Comparison of ENCODE assay signal across 2 cellular contexts in genomic region chr2:145692971-145693478, GRCh38.
TF ChIP-seq lines count a peak whose summit lies in the region.

No MANE protein-coding gene starts in this region.

TF ChIP-seq in HCT116, 20 proteins besides CTCF, POLR2A, EP300 and RAD21 (continued from another document):
- TF ChIP-seq ZBTB33 (IDR thresholded peaks at IDR 0.05; ENCODE audit: extremely low read depth, insufficient replicate concordance, low read length) (no peak), MAX (IDR thresholded peaks at IDR 0.05) (no peak)

TF ChIP-seq in GM23338, 12 proteins besides CTCF, POLR2A, EP300 and RAD21 (continued from another document):
- TF ChIP-seq, protein P1, sequence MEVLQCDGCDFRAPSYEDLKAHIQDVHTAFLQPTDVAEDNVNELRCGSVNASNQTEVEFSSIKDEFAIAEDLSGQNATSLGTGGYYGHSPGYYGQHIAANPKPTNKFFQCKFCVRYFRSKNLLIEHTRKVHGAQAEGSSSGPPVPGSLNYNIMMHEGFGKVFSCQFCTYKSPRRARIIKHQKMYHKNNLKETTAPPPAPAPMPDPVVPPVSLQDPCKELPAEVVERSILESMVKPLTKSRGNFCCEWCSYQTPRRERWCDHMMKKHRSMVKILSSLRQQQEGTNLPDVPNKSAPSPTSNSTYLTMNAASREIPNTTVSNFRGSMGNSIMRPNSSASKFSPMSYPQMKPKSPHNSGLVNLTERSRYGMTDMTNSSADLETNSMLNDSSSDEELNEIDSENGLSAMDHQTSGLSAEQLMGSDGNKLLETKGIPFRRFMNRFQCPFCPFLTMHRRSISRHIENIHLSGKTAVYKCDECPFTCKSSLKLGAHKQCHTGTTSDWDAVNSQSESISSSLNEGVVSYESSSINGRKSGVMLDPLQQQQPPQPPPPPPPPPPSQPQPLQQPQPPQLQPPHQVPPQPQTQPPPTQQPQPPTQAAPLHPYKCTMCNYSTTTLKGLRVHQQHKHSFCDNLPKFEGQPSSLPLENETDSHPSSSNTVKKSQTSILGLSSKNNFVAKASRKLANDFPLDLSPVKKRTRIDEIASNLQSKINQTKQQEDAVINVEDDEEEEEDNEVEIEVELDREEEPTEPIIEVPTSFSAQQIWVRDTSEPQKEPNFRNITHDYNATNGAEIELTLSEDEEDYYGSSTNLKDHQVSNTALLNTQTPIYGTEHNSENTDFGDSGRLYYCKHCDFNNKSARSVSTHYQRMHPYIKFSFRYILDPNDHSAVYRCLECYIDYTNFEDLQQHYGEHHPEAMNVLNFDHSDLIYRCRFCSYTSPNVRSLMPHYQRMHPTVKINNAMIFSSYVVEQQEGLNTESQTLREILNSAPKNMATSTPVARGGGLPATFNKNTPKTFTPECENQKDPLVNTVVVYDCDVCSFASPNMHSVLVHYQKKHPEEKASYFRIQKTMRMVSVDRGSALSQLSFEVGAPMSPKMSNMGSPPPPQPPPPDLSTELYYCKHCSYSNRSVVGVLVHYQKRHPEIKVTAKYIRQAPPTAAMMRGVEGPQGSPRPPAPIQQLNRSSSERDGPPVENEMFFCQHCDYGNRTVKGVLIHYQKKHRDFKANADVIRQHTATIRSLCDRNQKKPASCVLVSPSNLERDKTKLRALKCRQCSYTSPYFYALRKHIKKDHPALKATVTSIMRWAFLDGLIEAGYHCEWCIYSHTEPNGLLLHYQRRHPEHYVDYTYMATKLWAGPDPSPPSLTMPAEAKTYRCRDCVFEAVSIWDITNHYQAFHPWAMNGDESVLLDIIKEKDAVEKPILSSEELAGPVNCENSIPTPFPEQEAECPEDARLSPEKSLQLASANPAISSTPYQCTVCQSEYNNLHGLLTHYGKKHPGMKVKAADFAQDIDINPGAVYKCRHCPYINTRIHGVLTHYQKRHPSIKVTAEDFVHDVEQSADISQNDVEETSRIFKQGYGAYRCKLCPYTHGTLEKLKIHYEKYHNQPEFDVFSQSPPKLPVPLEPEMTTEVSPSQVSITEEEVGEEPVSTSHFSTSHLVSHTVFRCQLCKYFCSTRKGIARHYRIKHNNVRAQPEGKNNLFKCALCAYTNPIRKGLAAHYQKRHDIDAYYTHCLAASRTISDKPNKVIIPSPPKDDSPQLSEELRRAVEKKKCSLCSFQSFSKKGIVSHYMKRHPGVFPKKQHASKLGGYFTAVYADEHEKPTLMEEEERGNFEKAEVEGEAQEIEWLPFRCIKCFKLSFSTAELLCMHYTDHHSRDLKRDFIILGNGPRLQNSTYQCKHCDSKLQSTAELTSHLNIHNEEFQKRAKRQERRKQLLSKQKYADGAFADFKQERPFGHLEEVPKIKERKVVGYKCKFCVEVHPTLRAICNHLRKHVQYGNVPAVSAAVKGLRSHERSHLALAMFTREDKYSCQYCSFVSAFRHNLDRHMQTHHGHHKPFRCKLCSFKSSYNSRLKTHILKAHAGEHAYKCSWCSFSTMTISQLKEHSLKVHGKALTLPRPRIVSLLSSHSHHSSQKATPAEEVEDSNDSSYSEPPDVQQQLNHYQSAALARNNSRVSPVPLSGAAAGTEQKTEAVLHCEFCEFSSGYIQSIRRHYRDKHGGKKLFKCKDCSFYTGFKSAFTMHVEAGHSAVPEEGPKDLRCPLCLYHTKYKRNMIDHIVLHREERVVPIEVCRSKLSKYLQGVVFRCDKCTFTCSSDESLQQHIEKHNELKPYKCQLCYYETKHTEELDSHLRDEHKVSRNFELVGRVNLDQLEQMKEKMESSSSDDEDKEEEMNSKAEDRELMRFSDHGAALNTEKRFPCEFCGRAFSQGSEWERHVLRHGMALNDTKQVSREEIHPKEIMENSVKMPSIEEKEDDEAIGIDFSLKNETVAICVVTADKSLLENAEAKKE (CRISPR knock-in tag; IDR thresholded peaks at IDR 0.05) = no peak
- TF ChIP-seq ZNF114 (CRISPR knock-in tag; IDR thresholded peaks at IDR 0.05) = no peak
- TF ChIP-seq, protein P2, sequence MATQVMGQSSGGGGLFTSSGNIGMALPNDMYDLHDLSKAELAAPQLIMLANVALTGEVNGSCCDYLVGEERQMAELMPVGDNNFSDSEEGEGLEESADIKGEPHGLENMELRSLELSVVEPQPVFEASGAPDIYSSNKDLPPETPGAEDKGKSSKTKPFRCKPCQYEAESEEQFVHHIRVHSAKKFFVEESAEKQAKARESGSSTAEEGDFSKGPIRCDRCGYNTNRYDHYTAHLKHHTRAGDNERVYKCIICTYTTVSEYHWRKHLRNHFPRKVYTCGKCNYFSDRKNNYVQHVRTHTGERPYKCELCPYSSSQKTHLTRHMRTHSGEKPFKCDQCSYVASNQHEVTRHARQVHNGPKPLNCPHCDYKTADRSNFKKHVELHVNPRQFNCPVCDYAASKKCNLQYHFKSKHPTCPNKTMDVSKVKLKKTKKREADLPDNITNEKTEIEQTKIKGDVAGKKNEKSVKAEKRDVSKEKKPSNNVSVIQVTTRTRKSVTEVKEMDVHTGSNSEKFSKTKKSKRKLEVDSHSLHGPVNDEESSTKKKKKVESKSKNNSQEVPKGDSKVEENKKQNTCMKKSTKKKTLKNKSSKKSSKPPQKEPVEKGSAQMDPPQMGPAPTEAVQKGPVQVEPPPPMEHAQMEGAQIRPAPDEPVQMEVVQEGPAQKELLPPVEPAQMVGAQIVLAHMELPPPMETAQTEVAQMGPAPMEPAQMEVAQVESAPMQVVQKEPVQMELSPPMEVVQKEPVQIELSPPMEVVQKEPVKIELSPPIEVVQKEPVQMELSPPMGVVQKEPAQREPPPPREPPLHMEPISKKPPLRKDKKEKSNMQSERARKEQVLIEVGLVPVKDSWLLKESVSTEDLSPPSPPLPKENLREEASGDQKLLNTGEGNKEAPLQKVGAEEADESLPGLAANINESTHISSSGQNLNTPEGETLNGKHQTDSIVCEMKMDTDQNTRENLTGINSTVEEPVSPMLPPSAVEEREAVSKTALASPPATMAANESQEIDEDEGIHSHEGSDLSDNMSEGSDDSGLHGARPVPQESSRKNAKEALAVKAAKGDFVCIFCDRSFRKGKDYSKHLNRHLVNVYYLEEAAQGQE (IDR thresholded peaks at IDR 0.05; ENCODE audit: unreplicated experiment) = no peak
